Comparison of ENCODE assay signal across 17 cellular contexts in genomic region chr7:133489906-133490305, GRCh38.
"Had no signal": no experiment of that assay in that cellular context is flagged by ENCODE, and none has a peak within 500 bp of the region (broad histone marks: within the 10 kb centered on the region; RNA-seq: fewer than 3 reads in every experiment).

No MANE protein-coding gene starts in this region.

- DNase-seq: activated CD4-positive, alpha-beta memory T cell treated with anti-CD3 and anti-CD28 coated beads for 36 hours; activated CD4-positive, CD25-positive, alpha-beta regulatory T cell treated with anti-CD3 and anti-CD28 coated beads, Interleukin-2, amount 50 U/mL, for 72 hours; activated gamma-delta T cell; activated T-cell treated with anti-CD3 and anti-CD28 coated beads for 4 hours; adrenal gland; mesenchymal stem cell; naive thymus-derived CD8-positive, alpha-beta T cell; stimulated activated CD4-positive, alpha-beta T cell treated with anti-CD3 and anti-CD28 coated beads, Interleukin-4, amount 100 ng/mL, for 4 hours; stimulated activated naive B cell treated with anti-CD40 and anti-IgM and Interleukin-4, amounts not matched to agents 10 μg/mL and 1 μg/mL and 100 μg/mL, for 72 hours; uterus had no signal

- H3K9me3 ChIP-seq: adrenal gland, breast epithelium, thoracic aorta, uterus had no signal

- H3K4me1 ChIP-seq: adrenal gland, breast epithelium, parathyroid adenoma, uterus had no signal

- H2AFZ ChIP-seq: parathyroid adenoma had no signal

- H3K4me2 ChIP-seq: smooth muscle cell had no signal

- H3K4me3 ChIP-seq: adrenal gland, breast epithelium, coronary artery, smooth muscle cell, thoracic aorta, uterus had no signal

- H3K79me2 ChIP-seq: parathyroid adenoma had no signal

- H3K27me3 ChIP-seq: adrenal gland, breast epithelium had no signal

- H3K9me3 Mint-ChIP-seq: activated CD4-positive, alpha-beta memory T cell treated with anti-CD3 and anti-CD28 coated beads for 36 hours had no signal

- H3K4me3 Mint-ChIP-seq: activated CD4-positive, alpha-beta memory T cell treated with anti-CD3 and anti-CD28 coated beads for 36 hours; naive thymus-derived CD8-positive, alpha-beta T cell; stimulated activated naive B cell treated with anti-CD40 and anti-IgM and Interleukin-4, amounts not matched to agents 10 μg/mL and 1 μg/mL and 100 μg/mL, for 72 hours had no signal

- ATAC-seq: naive thymus-derived CD8-positive, alpha-beta T cell; sciatic nerve; stimulated activated naive B cell treated with anti-CD40 and anti-IgM and Interleukin-4, amounts not matched to agents 10 μg/mL and 1 μg/mL and 100 μg/mL, for 72 hours had no signal

- H3K36me3 ChIP-seq: adrenal gland, breast epithelium, thoracic aorta, uterus had no signal

- H3K27ac Mint-ChIP-seq: activated CD4-positive, alpha-beta memory T cell treated with anti-CD3 and anti-CD28 coated beads for 36 hours; activated naive CD4-positive, alpha-beta T cell treated with anti-CD3 and anti-CD28 coated beads, Interleukin-2, amount 50 U/mL, for 72 hours; naive thymus-derived CD8-positive, alpha-beta T cell; stimulated activated naive B cell treated with anti-CD40 and anti-IgM and Interleukin-4, amounts not matched to agents 10 μg/mL and 1 μg/mL and 100 μg/mL, for 72 hours had no signal

- H3K27ac ChIP-seq: adrenal gland, breast epithelium, coronary artery, parathyroid adenoma, thoracic aorta, uterus had no signal

- H3K27me3 Mint-ChIP-seq: activated CD4-positive, alpha-beta memory T cell treated with anti-CD3 and anti-CD28 coated beads for 36 hours; naive thymus-derived CD8-positive, alpha-beta T cell; stimulated activated naive B cell treated with anti-CD40 and anti-IgM and Interleukin-4, amounts not matched to agents 10 μg/mL and 1 μg/mL and 100 μg/mL, for 72 hours had no signal
